In the genomic region with DNA sequence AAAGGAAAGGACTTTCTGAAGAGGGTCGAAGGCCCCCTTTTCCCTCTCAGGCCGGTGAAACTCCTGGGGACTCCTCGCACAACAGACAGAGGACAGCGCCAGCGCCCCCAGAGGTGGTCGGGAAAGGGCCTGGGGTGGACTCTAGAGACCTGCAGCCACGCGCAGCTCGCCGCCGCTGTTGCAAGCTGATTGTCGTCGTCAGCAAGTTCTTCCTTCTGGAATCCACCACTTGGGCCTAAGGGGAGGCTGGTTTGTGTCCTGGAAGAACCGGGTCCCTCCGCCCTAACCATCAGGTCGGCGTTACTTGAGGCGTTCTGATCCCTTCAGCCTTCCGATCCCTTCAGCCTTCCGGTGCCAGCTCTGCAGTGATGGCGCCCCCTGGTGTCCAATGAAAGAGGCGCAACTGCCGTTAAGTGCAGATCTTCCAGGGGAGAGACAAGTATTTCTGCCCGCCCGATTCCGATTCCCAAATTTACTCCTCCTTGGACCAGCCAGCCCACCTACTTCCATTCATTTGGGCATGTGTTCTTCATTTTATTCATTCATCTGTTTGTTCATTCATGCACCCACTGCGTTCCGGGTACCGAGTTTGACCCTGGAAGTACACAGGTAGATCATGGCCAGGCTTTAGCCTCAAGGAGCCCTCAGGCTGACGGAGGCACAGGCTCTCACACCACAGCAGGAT, we compare ENCODE assay signal across 1 cellular context.
TF ChIP-seq lines count a peak whose summit lies in the region.

No MANE protein-coding gene starts in this region.

TF ChIP-seq in SK-N-SH treated with all-trans-retinoic acid at 6 μM for 48 hours, 23 proteins besides CTCF, POLR2A, EP300 and RAD21 (continued from another document):
- TF ChIP-seq ZFP3 (CRISPR knock-in tag; IDR thresholded peaks at IDR 0.05), result no peak
- no peak for TF ChIP-seq SNAI2 (CRISPR knock-in tag; IDR thresholded peaks at IDR 0.05)
